ENCODE assay signal across 8 cellular contexts in the genomic region with DNA sequence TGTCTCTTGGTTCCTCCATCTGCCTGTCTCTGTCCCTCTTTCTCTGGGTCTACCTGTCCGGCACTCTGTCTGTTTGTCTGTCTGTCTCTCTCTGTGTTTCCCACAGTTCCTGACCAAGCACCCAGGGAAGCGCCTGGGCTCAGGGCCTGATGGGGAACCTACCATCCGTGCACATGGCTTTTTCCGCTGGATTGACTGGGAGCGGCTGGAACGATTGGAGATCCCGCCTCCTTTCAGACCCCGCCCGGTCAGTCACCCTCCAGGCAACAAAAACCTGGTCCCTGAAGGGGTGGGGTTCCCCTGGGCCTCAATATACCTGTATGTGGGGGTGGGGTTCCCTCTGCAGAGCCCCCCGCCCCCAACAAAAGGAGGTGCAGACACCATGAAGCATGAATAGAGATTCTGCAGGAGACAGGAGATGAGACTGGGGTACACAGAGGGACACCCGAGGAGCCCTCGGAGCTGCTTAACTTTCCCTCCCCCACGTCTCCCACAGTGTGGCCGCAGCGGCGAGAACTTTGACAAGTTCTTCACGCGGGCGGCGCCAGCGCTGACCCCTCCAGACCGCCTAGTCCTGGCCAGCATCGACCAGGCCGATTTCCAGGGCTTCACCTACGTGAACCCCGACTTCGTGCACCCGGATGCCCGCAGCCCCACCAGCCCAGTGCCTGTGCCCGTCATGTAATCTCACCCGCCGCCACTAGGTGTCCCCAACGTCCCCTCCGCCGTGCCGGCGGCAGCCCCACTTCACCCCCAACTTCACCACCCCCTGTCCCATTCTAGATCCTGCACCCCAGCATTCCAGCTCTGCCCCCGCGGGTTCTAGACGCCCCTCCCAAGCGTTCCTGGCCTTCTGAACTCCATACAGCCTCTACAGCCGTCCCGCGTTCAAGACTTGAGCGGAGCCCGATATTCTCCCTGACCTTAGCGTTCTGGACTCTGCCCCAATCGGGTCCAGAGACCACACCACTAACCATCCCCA. TPM values are rescaled to one million over a fixed set of nuclear protein-coding genes. Genes with fewer than 3 reads are reported as not detected.
DNase-seq lines count a peak whose midpoint lies in the region; ATAC-seq and TF ChIP-seq lines count a peak whose summit lies in the region.

No MANE protein-coding gene starts in this region.

- WGBS in heart left ventricle, 4 donors, result 10 to 17% (median 12%) methylated on average over 25 to 48 of the region's 48 CpGs

- H3K36me3 ChIP-seq in Panc1 (ENCODE audit: control insufficient read depth, insufficient read depth, low read length) (no peaks in the 10 kb centered on the region), heart left ventricle (no peaks in the 10 kb centered on the region), gastrocnemius medialis (no peaks in the 10 kb centered on the region)

- CTCF ChIA-PET in Panc1 (lab: Charles Lee), result interaction anchor here (0.5 to 1.3 kb wide), 3 partner anchors 30 to 190 kb away, joined by 3 to 4 read pairs (median 4); no protein-coding TSS in a partner anchor

- H3K27me3 ChIP-seq in Panc1 (ENCODE audit: control insufficient read depth, insufficient read depth, low read length), result no peaks in the 10 kb centered on the region
- peaks cover 28 to 78% (median 56%) of the 10 kb centered on the region in 9 donors for H3K27me3 ChIP-seq in heart left ventricle
- peaks cover 48 to 51% (median 50%) of the 10 kb centered on the region in 3 donors for H3K27me3 ChIP-seq in gastrocnemius medialis

- H3K27ac ChIP-seq in Panc1 (ENCODE audit: low read length) (peak overlapping the region; percentile 36; the same call in 1 of the 2 replicates), heart left ventricle (no peak overlapping the region), gastrocnemius medialis (no peak overlapping the region)

- peak; percentile 47 for ATAC-seq in Panc1
- ATAC-seq in heart left ventricle, result peak; percentile 15 to 62 (median 54)
- ATAC-seq in gastrocnemius medialis, result no peak
- ATAC-seq in HG03354 (IDR thresholded peaks at IDR 0.05; ENCODE audit: poor library complexity, severe bottlenecking, unreplicated experiment), result no peak

- TF ChIP-seq POLR2A in heart left ventricle (IDR thresholded peaks at IDR 0.05), result no peak
- no peak for TF ChIP-seq POLR2A in gastrocnemius medialis (IDR thresholded peaks at IDR 0.05)

- intact Hi-C loops in Panc1 (cut with micrococcal nuclease; ENCODE audit: unreplicated experiment) (loop anchor here (5.0 kb wide), 1 partner anchor 116 kb away; no protein-coding TSS in a partner anchor), heart left ventricle (cut with DNase I) (loop anchor here (2.0 to 5.0 kb wide), 2 partner anchors 116 kb away; no protein-coding TSS in a partner anchor), gastrocnemius medialis (cut with DNase I; ENCODE audit: low total_unique reads) (no loop called here)

- DNase-seq in GM03348 (ENCODE audit: low spot score), result peak; percentile 89
- no peak for DNase-seq in Panc1 (ENCODE audit: low read depth, low spot score)
- peak; percentile 69 for DNase-seq in activated naive CD4-positive, alpha-beta T cell treated with Interleukin-2 at 50 U/mL for 16 hours
- DNase-seq in heart left ventricle, result peak in 4 of 5 donors; percentile 37 to 77 (median 52)
- DNase-seq in gastrocnemius medialis, result no peak
- DNase-seq in NCI-H2107 (lab: John Stamatoyannopoulos, UW), result no peak
- no peak for DNase-seq in T1000 (lab: John Stamatoyannopoulos, UW)

- TF ChIP-seq CTCF in Panc1 (IDR thresholded peaks at IDR 0.05), result peak; percentile 99
- TF ChIP-seq CTCF in heart left ventricle (IDR thresholded peaks at IDR 0.05), result peak; percentile 55 to 85 (median 74)
- TF ChIP-seq CTCF in gastrocnemius medialis (IDR thresholded peaks at IDR 0.05 in 4 of 5, conservative IDR thresholded peaks at IDR 0.05 in 1 of 5), result peak; percentile 46 to 94 (median 85)

- no peaks in the 10 kb centered on the region for H3K9me3 ChIP-seq in Panc1 (ENCODE audit: control insufficient read depth, insufficient read depth, low read depth, low read length)
- H3K9me3 ChIP-seq in heart left ventricle, result no peaks in the 10 kb centered on the region
- H3K9me3 ChIP-seq in gastrocnemius medialis, result no peaks in the 10 kb centered on the region

- in situ Hi-C loops in Panc1 (cut with HindIII; ENCODE audit: low pct_unique_long_range_greater_than_20kb, low sequenced_read_pairs) (loop anchor here (10.0 to 25.0 kb wide), 2 partner anchors 62 to 131 kb away; no protein-coding TSS in a partner anchor), gastrocnemius medialis (cut with MboI; ENCODE audit: low sequenced_read_pairs in 4 of 4) (loop anchor here in 1 of 4 donors (10.0 kb wide), 1 partner anchor 118 kb away; no protein-coding TSS in a partner anchor)

- POLR2A ChIA-PET in Panc1 (lab: Charles Lee), result no interaction called here

- H3K4me1 ChIP-seq in Panc1 (ENCODE audit: control insufficient read depth, insufficient read depth, low read length) (peaks cover 23% of the 10 kb centered on the region), heart left ventricle (peaks cover 0 to 24% (median 5%) of the 10 kb centered on the region in 12 donors), gastrocnemius medialis (peaks cover 0 to 3% of the 10 kb centered on the region in 2 donors)

- BruUV-seq in Panc1 (replicated peaks; lab: Mats Ljungman, UMichigan), result no TSS peak

- H3K4me3 ChIP-seq in Panc1 (ENCODE audit: low read depth in 2 of 2, low read length in 2 of 2) (peak overlapping the region; percentile 33 to 53), heart left ventricle (no peak overlapping the region), gastrocnemius medialis (peak overlapping the region in 1 of 4 donors; percentile 25)

RNA-seq across cellular contexts. Expression of gene CACNG7, which starts 2.6 kb away (rescaled TPM):
- total RNA-seq in Panc1 (2021; ENCODE audit: unreplicated experiment), result 7.7 TPM
- 50.5 TPM for polyA plus RNA-seq in Panc1 (2012; ENCODE audit: insufficient read length)
- total RNA-seq in heart left ventricle, result not detected
- not detected for polyA plus RNA-seq in heart left ventricle
- not detected for total RNA-seq in gastrocnemius medialis

RNA-seq across cellular contexts. Expression of gene PRKCG, which starts 24.5 kb away (rescaled TPM):
- total RNA-seq in Panc1 (2021; ENCODE audit: unreplicated experiment), result 2.5 TPM
- polyA plus RNA-seq in Panc1 (2012; ENCODE audit: insufficient read length), result 4.2 TPM
- under 1 TPM in 1 of 9 donors, not detected in 8; 0.09 TPM for total RNA-seq in heart left ventricle
- not detected for polyA plus RNA-seq in heart left ventricle
- not detected for total RNA-seq in gastrocnemius medialis

RNA-seq across cellular contexts. Expression of gene MYADM, which starts 38.8 kb away (rescaled TPM):
- total RNA-seq in Panc1 (2021; ENCODE audit: unreplicated experiment), result 469 TPM
- 387 TPM for polyA plus RNA-seq in Panc1 (2012; ENCODE audit: insufficient read length)
- 100 to 1,000 TPM in 8 of 9 donors, 10 to 100 TPM in 1; 99.0 to 201 (median 166) TPM for total RNA-seq in heart left ventricle
- polyA plus RNA-seq in heart left ventricle, result 100 to 1,000 TPM in 1 of 2 donors, 10 to 100 TPM in 1; 75.9 to 158 TPM
- 10 to 100 TPM in 2 of 4 donors, 1 to 10 TPM in 2; 4.5 to 12.6 (median 8.8) TPM for total RNA-seq in gastrocnemius medialis

RNA-seq across cellular contexts. Expression of gene CACNG8, which starts 56.2 kb away (rescaled TPM):
- total RNA-seq in Panc1 (2021; ENCODE audit: unreplicated experiment), result 17.7 TPM
- polyA plus RNA-seq in Panc1 (2012; ENCODE audit: insufficient read length), result 16.0 TPM
- under 1 TPM in 5 of 9 donors, not detected in 4; 0.02 to 0.22 (median 0.10) TPM for total RNA-seq in heart left ventricle
- under 1 TPM; 0.06 to 0.15 TPM for polyA plus RNA-seq in heart left ventricle
- under 1 TPM; 0.02 to 0.10 (median 0.05) TPM for total RNA-seq in gastrocnemius medialis

Comparison
In these comparisons a context has a peak if more than half of its experiments do, and no peak if none do; other contexts are left out.
1. DNase-seq: peak in GM03348 (single experiment), activated naive CD4-positive, alpha-beta T cell treated with Interleukin-2 at 50 U/mL for 16 hours (single experiment) and heart left ventricle (4 of 5); none in Panc1 (single experiment), gastrocnemius medialis (0 of 2), NCI-H2107 (single experiment) and T1000 (single experiment).
2. ATAC-seq: peak in Panc1 (single experiment) and heart left ventricle (4 of 4); none in gastrocnemius medialis (0 of 2) and HG03354 (single experiment).
3. H3K4me3 ChIP-seq: peak in Panc1 (2 of 2); none in heart left ventricle (0 of 12).
4. RNA of gene MYADM, which starts 38.8 kb away (total RNA-seq): 469 TPM in Panc1 (single experiment) and 99.0 to 201 TPM in heart left ventricle; 4.5 to 12.6 TPM in gastrocnemius medialis; every median in the first group is over 4 times any median in the second.
5. Peak in every context shown above with its lines, with median percentiles within 50 percentile points of each other: CTCF ChIP-seq.